In the genomic region with DNA sequence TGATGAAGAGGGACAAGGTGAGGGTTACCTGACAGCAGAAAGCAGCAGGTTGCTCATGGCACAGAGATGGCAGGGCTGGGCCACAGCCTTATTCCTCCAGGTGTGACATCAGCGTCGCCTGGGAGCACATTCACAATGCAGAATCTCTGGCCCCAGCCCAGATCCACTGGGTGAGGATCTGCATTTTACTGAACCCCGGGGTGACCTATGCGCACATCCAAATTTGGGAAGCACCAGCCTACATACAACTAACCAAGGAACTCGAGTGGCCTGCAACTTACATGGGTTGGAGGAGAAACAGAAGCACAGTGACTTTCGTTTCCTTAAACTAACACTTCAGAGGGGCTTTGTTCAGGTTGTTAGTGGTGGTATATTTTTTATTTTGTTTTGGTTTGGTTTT, we compare ENCODE assay signal across 23 cellular contexts. TPM values are rescaled to one million over a fixed set of nuclear protein-coding genes. Genes with fewer than 3 reads are reported as not detected.
DNase-seq lines count a peak whose midpoint lies in the region; ATAC-seq, FAIRE-seq and TF ChIP-seq lines count a peak whose summit lies in the region.
"Had no signal": no experiment of that assay in that cellular context is flagged by ENCODE, and none has a peak within 500 bp of the region (broad histone marks: within the 10 kb centered on the region; RNA-seq: fewer than 3 reads in every experiment).

No MANE protein-coding gene starts in this region.

- H3K9me3 ChIP-seq in upper lobe of right lung: no peaks in the 10 kb centered on the region
- H3K9me3 ChIP-seq: BE2C had no signal

- ATAC-seq in upper lobe of right lung: peak; percentile 63
- no peak for ATAC-seq in GM19351 (IDR thresholded peaks at IDR 0.05; ENCODE audit: unreplicated experiment)
- ATAC-seq in GM21528 (IDR thresholded peaks at IDR 0.05; ENCODE audit: low FRiP score, unreplicated experiment): no peak

- H3K27me3 ChIP-seq in bronchial epithelial cell (ENCODE audit: control insufficient read depth, insufficient read depth, low read length) (no peaks in the 10 kb centered on the region), upper lobe of right lung (no peaks in the 10 kb centered on the region)
- H3K27me3 ChIP-seq: BE2C; BLaER1 treated with 17β-estradiol and CSF1 and Interleukin-3, amounts not matched to agents 10 nM and 100 nM had no signal

- peak; percentile 40 for FAIRE-seq in bronchial epithelial cell (lab: Jason Lieb, UNC)
- FAIRE-seq: A204.1, GM12891, GM18507, H54 had no signal

- TF ChIP-seq CTCF in bronchial epithelial cell (IDR thresholded peaks at IDR 0.05; ENCODE audit: insufficient read depth, low read length, severe bottlenecking) (no peak), upper lobe of right lung (IDR thresholded peaks at IDR 0.05) (no peak)

- no peak overlapping the region for H3K27ac ChIP-seq in upper lobe of right lung
- H3K27ac ChIP-seq: 22Rv1; BLaER1 treated with 17β-estradiol and CSF1 and Interleukin-3, amounts not matched to agents 10 nM and 100 nM; GM23248 had no signal

- H3K36me3 ChIP-seq in bronchial epithelial cell (ENCODE audit: control insufficient read depth, insufficient read depth, low read length) (no peaks in the 10 kb centered on the region), upper lobe of right lung (peaks cover 2% of the 10 kb centered on the region)
- H3K36me3 ChIP-seq: BE2C had no signal

- peak; percentile 30 for DNase-seq in CD1c-positive myeloid dendritic cell (ENCODE audit: extremely low spot score)
- DNase-seq in bronchial epithelial cell (ENCODE audit: low read depth): no peak
- peak; percentile 33 for DNase-seq in mesenteric fat pad (ENCODE audit: low spot score)
- DNase-seq in upper lobe of right lung: no peak
- DNase-seq in posterior vena cava (ENCODE audit: low spot score): no peak
- DNase-seq: AML-193; BE2C; Calu3; CD4-positive, alpha-beta memory T cell; COR-L47; DMS53; DMS79 treated with DMSO at 0.1 percent for 48 hours; GF-D8; GM23248; HCEC 1CT had no signal

- H3K4me1 ChIP-seq in upper lobe of right lung: no peaks in the 10 kb centered on the region
- H3K4me1 ChIP-seq: BLaER1 treated with 17β-estradiol and CSF1 and Interleukin-3, amounts not matched to agents 10 nM and 100 nM had no signal

- no peak overlapping the region for H3K4me3 ChIP-seq in bronchial epithelial cell (ENCODE audit: low read depth, low read length)
- no peak overlapping the region for H3K4me3 ChIP-seq in upper lobe of right lung
- H3K4me3 ChIP-seq: BLaER1 treated with 17β-estradiol and CSF1 and Interleukin-3, amounts not matched to agents 10 nM and 100 nM; GM23248 had no signal

- intact Hi-C loops in upper lobe of right lung (cut with DNase I) (no loop called here), posterior vena cava (cut with DNase I) (no loop called here)

RNA-seq across cellular contexts. Expression of gene CPPED1, which starts 17.6 kb away (rescaled TPM):
- total RNA-seq in bronchial epithelial cell (5.8 and 8.8 TPM in 2 replicates), mesenteric fat pad (22.7 TPM), upper lobe of right lung (20.1 TPM), posterior vena cava (10 to 100 TPM; 14.9 to 25.6 TPM)
- total RNA-seq: Calu3 had no signal

Comparison
In these comparisons a context has a peak if more than half of its experiments do, and no peak if none do; other contexts are left out.
1. DNase-seq: peak in CD1c-positive myeloid dendritic cell (single experiment) and mesenteric fat pad (single experiment); none in bronchial epithelial cell (single experiment), upper lobe of right lung (single experiment) and posterior vena cava (single experiment).